In the genomic region with DNA sequence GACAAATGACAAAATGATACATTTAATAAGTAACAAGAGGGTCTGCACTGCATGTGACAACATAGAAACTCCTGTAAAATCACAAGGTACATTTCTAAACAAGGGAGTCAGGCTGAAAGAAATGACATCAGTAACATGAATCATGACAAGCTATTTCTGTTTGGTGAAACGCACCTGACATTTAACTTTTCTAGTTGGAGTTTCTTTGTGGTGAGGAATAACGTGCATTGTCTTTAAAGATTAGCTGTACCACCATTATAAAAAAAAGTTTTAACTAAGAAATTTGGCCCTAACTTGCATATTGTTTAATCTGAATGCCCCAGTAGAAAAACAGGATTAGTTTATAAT, we compare ENCODE assay signal across 7 cellular contexts.
DNase-seq lines count a peak whose midpoint lies in the region; ATAC-seq, FAIRE-seq and TF ChIP-seq lines count a peak whose summit lies in the region.

No MANE protein-coding gene starts in this region.

- peaks cover 17% of the 10 kb centered on the region for H3K36me3 Mint-ChIP-seq in natural killer cell

- H3K4me3 Mint-ChIP-seq in natural killer cell = peak overlapping the region; percentile 89

- DNase-seq in OCI-M1 (lab: John Stamatoyannopoulos, UW) (peak; percentile 27), natural killer cell (no peak), D721Med (ENCODE audit: insufficient read length, low spot score) (no peak)

- intact Hi-C loops in natural killer cell (cut with micrococcal nuclease) = loop anchor here (5.0 kb wide), 1 partner anchor 51 kb away; no protein-coding TSS in a partner anchor

- no peaks in the 10 kb centered on the region for H3K27me3 Mint-ChIP-seq in natural killer cell (ENCODE audit: low read depth in 2 of 2)

- ATAC-seq in GM19043 (IDR thresholded peaks at IDR 0.05; ENCODE audit: low read depth, unreplicated experiment) (peak; percentile 62), HG02763 (IDR thresholded peaks at IDR 0.05; ENCODE audit: unreplicated experiment) (peak; percentile 52), natural killer cell (peak; percentile 46 to 57 (median 50)), HG03571 (IDR thresholded peaks at IDR 0.05; ENCODE audit: unreplicated experiment) (no peak), HG02973 (IDR thresholded peaks at IDR 0.05; ENCODE audit: unreplicated experiment) (no peak)

- H3K27ac Mint-ChIP-seq in natural killer cell = peak overlapping the region; percentile 94 to 97

- peaks cover 59 to 61% of the 10 kb centered on the region in 2 donors for H3K4me1 Mint-ChIP-seq in natural killer cell

- TF ChIP-seq CTCF in natural killer cell (IDR thresholded peaks at IDR 0.05) (no peak), D721Med (IDR thresholded peaks at IDR 0.05; ENCODE audit: insufficient read depth, missing control alignments) (no peak)

- no peak for FAIRE-seq in D721Med (lab: Jason Lieb, UNC)

- no peaks in the 10 kb centered on the region for H3K9me3 Mint-ChIP-seq in natural killer cell

Comparison
In these comparisons a context has a peak if more than half of its experiments do, and no peak if none do; other contexts are left out.
1. ATAC-seq: peak in GM19043 (single experiment), HG02763 (single experiment) and natural killer cell (3 of 3); none in HG03571 (single experiment) and HG02973 (single experiment).